13 cellular contexts compared by ENCODE assay signal in the genomic region with DNA sequence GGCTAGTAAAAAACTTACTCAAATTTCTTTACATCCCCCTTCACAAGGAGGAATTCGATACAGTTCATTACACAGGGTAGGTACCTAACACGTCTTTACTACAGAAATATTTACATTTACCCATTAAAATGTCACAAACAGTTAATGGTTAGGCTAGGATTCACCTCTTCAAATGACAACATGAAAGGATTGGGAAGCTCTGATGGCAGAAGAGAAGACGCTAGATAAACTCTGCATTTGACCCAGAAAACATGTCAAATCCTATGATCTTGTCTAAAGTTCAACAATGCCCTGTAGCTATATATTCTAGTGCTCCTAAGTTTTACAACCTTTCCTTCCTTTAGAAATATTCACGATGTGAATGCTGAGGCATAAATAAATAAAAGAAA.
"Had no signal": no experiment of that assay in that cellular context is flagged by ENCODE, and none has a peak within 500 bp of the region (broad histone marks: within the 10 kb centered on the region; RNA-seq: fewer than 3 reads in every experiment).

No MANE protein-coding gene starts in this region.

- H3K9me3 ChIP-seq: gastrocnemius medialis, heart right ventricle, left ventricle myocardium inferior, thyroid gland had no signal

- H3K27ac ChIP-seq: skin epidermis, thyroid gland had no signal

- DNase-seq: activated gamma-delta T cell treated with Interleukin-2 at 50 U/mL for 16 hours; activated T-cell treated with anti-CD3 and anti-CD28 coated beads, Interleukin-2, amount 50 U/mL, for 24 hours; gastrocnemius medialis; heart right ventricle; islet precursor cell; left ventricle myocardium inferior; stimulated activated CD4-positive, alpha-beta T cell treated with anti-CD3 and anti-CD28 coated beads, Interleukin-4, amount 100 ng/mL, for 4 hours; thyroid gland had no signal

- H3K27me3 ChIP-seq: cardiac muscle cell, gastrocnemius medialis, heart right ventricle, thyroid gland had no signal

- H3K4me1 ChIP-seq: thyroid gland had no signal

- H3K36me3 ChIP-seq: cardiac muscle cell, gastrocnemius medialis, heart right ventricle, left ventricle myocardium inferior, thyroid gland had no signal

- H3K4me3 ChIP-seq: cardiac muscle cell, gastrocnemius medialis, heart right ventricle, left ventricle myocardium inferior, skin epidermis, thyroid gland had no signal

- FAIRE-seq: colon, TTC549, urothelium cell line had no signal
